ENCODE assay signal across 1 cellular context in the genomic region with DNA sequence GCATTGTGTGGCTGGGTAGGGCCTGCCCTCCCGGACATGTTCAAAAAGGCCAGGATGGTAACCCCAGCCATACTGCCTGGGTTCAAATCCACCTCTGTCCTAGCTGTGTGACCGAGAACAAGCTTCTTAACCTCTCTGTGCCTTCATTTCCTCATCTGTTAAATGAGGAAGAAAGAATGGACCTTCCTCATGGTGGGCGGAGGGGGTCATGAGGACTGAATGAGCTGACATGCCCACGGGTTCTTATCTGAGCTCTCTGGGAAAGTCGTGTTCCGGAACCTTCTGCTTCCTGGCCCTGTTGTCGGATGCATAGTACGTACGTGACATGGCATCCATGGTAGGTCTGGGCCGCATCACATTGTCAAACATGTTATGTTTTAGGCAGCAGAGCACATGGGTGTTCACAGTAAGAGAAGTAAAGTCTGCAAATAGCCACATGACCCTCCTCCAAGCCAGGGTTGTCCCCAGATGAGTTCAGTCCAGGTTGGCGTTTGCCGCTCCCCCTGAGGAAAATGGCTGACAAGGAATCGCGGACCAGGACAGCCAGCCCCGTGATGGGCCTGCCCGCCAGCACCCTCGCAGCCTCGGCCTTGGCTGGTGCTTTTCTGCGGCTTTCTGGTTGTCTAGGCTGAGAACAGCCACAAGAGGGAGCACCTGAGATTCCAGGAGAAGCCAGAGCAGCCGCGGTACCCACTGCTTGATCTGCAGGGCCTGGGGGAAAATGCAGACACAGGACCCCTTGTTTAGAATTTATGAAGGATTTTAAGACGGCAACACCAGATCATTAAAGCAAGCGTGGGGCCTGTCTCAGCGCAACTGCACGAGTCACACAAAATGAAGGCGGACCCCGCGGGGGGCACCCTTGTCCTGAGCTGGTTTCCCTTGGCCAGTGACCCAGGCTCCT.
TF ChIP-seq lines count a peak whose summit lies in the region.

No MANE protein-coding gene starts in this region.

TF ChIP-seq in HepG2, 621 proteins besides CTCF, POLR2A, EP300 and RAD21 (continued from another document and continues in another):
- TF ChIP-seq, protein P1, sequence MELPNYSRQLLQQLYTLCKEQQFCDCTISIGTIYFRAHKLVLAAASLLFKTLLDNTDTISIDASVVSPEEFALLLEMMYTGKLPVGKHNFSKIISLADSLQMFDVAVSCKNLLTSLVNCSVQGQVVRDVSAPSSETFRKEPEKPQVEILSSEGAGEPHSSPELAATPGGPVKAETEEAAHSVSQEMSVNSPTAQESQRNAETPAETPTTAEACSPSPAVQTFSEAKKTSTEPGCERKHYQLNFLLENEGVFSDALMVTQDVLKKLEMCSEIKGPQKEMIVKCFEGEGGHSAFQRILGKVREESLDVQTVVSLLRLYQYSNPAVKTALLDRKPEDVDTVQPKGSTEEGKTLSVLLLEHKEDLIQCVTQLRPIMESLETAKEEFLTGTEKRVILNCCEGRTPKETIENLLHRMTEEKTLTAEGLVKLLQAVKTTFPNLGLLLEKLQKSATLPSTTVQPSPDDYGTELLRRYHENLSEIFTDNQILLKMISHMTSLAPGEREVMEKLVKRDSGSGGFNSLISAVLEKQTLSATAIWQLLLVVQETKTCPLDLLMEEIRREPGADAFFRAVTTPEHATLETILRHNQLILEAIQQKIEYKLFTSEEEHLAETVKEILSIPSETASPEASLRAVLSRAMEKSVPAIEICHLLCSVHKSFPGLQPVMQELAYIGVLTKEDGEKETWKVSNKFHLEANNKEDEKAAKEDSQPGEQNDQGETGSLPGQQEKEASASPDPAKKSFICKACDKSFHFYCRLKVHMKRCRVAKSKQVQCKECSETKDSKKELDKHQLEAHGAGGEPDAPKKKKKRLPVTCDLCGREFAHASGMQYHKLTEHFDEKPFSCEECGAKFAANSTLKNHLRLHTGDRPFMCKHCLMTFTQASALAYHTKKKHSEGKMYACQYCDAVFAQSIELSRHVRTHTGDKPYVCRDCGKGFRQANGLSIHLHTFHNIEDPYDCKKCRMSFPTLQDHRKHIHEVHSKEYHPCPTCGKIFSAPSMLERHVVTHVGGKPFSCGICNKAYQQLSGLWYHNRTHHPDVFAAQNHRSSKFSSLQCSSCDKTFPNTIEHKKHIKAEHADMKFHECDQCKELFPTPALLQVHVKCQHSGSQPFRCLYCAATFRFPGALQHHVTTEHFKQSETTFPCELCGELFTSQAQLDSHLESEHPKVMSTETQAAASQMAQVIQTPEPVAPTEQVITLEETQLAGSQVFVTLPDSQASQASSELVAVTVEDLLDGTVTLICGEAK (IDR thresholded peaks at IDR 0.05), result no peak
- TF ChIP-seq, protein P1 (CRISPR knock-in tag; IDR thresholded peaks at IDR 0.05), result no peak
- TF ChIP-seq, protein P2, sequence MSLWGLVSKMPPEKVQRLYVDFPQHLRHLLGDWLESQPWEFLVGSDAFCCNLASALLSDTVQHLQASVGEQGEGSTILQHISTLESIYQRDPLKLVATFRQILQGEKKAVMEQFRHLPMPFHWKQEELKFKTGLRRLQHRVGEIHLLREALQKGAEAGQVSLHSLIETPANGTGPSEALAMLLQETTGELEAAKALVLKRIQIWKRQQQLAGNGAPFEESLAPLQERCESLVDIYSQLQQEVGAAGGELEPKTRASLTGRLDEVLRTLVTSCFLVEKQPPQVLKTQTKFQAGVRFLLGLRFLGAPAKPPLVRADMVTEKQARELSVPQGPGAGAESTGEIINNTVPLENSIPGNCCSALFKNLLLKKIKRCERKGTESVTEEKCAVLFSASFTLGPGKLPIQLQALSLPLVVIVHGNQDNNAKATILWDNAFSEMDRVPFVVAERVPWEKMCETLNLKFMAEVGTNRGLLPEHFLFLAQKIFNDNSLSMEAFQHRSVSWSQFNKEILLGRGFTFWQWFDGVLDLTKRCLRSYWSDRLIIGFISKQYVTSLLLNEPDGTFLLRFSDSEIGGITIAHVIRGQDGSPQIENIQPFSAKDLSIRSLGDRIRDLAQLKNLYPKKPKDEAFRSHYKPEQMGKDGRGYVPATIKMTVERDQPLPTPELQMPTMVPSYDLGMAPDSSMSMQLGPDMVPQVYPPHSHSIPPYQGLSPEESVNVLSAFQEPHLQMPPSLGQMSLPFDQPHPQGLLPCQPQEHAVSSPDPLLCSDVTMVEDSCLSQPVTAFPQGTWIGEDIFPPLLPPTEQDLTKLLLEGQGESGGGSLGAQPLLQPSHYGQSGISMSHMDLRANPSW (CRISPR knock-in tag; IDR thresholded peaks at IDR 0.05; ENCODE audit: borderline replicate concordance), result no peak
- TF ChIP-seq ATF1 (CRISPR knock-in tag; IDR thresholded peaks at IDR 0.05) (no peak), WIZ (CRISPR knock-in tag; IDR thresholded peaks at IDR 0.05) (no peak), BRD4 (CRISPR knock-in tag; IDR thresholded peaks at IDR 0.05) (0 out of 2 replicates have a peak, but pooled peaks have one; percentile 54), RFX5 (IDR thresholded peaks at IDR 0.05; ENCODE audit: low read depth, low read length) (no peak), AKAP8 (CRISPR knock-in tag; IDR thresholded peaks at IDR 0.05) (no peak), KLF16 (CRISPR knock-in tag; IDR thresholded peaks at IDR 0.05) (peak in 1 of 2 experiments; percentile 51; a peak in 1 of 4 replicates), BRCA1 (CRISPR knock-in tag; IDR thresholded peaks at IDR 0.05) (no peak), FIP1L1 (IDR thresholded peaks at IDR 0.05; ENCODE audit: borderline replicate concordance, insufficient read depth, low read depth, low read length) (no peak), NFKB2 (CRISPR knock-in tag; IDR thresholded peaks at IDR 0.05; ENCODE audit: borderline replicate concordance) (no peak; the same call in 1 of the 2 replicates), ZNF737 (CRISPR knock-in tag; IDR thresholded peaks at IDR 0.05; ENCODE audit: borderline replicate concordance) (no peak), REL (CRISPR knock-in tag; conservative IDR thresholded peaks at IDR 0.05) (no peak), ZNF343 (CRISPR knock-in tag; IDR thresholded peaks at IDR 0.05) (no peak), ZSCAN30 (CRISPR knock-in tag; IDR thresholded peaks at IDR 0.05) (no peak), MLLT10 (CRISPR knock-in tag; IDR thresholded peaks at IDR 0.05) (no peak), ZNF501 (CRISPR knock-in tag; IDR thresholded peaks at IDR 0.05) (peak; percentile 80), ARNT2 (CRISPR knock-in tag; IDR thresholded peaks at IDR 0.05; ENCODE audit: low read depth) (no peak), PAF1 (CRISPR knock-in tag; IDR thresholded peaks at IDR 0.05) (no peak), ZNF678 (CRISPR knock-in tag; IDR thresholded peaks at IDR 0.05) (no peak), ZNF138 (CRISPR knock-in tag; IDR thresholded peaks at IDR 0.05; ENCODE audit: low read depth) (no peak), ZNF724P (CRISPR knock-in tag; IDR thresholded peaks at IDR 0.05; ENCODE audit: borderline replicate concordance) (0 out of 2 replicates have a peak, but pooled peaks have one; percentile 44), DNMT1 (CRISPR knock-in tag; IDR thresholded peaks at IDR 0.05) (no peak), CBX2 (IDR thresholded peaks at IDR 0.05; ENCODE audit: low read depth, low read length) (no peak), CBX2 (CRISPR knock-in tag; IDR thresholded peaks at IDR 0.05; ENCODE audit: low read depth) (no peak), SNRNP70 (IDR thresholded peaks at IDR 0.05; ENCODE audit: low read depth, low read length) (no peak), PAWR (CRISPR knock-in tag; IDR thresholded peaks at IDR 0.05; ENCODE audit: borderline replicate concordance) (no peak), ZFY (CRISPR knock-in tag; IDR thresholded peaks at IDR 0.05) (peak; percentile 35; the same call in 1 of the 2 replicates), ZBTB20 (CRISPR knock-in tag; IDR thresholded peaks at IDR 0.05; ENCODE audit: borderline replicate concordance, low read depth) (no peak), NRL (CRISPR knock-in tag; IDR thresholded peaks at IDR 0.05; ENCODE audit: borderline replicate concordance) (no peak), NR2C2 (CRISPR knock-in tag; IDR thresholded peaks at IDR 0.05; ENCODE audit: borderline replicate concordance) (no peak)
- TF ChIP-seq, protein P3, sequence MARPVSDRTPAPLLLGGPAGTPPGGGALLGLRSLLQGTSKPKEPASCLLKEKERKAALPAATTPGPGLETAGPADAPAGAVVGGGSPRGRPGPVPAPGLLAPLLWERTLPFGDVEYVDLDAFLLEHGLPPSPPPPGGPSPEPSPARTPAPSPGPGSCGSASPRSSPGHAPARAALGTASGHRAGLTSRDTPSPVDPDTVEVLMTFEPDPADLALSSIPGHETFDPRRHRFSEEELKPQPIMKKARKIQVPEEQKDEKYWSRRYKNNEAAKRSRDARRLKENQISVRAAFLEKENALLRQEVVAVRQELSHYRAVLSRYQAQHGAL (CRISPR knock-in tag; IDR thresholded peaks at IDR 0.05; ENCODE audit: not compliant biosample characterization), result no peak
- TF ChIP-seq, protein P4, sequence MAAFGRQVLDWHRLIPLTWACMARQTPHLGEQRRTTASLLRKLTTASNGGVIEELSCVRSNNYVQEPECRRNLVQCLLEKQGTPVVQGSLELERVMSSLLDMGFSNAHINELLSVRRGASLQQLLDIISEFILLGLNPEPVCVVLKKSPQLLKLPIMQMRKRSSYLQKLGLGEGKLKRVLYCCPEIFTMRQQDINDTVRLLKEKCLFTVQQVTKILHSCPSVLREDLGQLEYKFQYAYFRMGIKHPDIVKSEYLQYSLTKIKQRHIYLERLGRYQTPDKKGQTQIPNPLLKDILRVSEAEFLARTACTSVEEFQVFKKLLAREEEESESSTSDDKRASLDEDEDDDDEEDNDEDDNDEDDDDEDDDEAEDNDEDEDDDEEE (CRISPR knock-in tag; IDR thresholded peaks at IDR 0.05), result no peak
- TF ChIP-seq, protein P5, sequence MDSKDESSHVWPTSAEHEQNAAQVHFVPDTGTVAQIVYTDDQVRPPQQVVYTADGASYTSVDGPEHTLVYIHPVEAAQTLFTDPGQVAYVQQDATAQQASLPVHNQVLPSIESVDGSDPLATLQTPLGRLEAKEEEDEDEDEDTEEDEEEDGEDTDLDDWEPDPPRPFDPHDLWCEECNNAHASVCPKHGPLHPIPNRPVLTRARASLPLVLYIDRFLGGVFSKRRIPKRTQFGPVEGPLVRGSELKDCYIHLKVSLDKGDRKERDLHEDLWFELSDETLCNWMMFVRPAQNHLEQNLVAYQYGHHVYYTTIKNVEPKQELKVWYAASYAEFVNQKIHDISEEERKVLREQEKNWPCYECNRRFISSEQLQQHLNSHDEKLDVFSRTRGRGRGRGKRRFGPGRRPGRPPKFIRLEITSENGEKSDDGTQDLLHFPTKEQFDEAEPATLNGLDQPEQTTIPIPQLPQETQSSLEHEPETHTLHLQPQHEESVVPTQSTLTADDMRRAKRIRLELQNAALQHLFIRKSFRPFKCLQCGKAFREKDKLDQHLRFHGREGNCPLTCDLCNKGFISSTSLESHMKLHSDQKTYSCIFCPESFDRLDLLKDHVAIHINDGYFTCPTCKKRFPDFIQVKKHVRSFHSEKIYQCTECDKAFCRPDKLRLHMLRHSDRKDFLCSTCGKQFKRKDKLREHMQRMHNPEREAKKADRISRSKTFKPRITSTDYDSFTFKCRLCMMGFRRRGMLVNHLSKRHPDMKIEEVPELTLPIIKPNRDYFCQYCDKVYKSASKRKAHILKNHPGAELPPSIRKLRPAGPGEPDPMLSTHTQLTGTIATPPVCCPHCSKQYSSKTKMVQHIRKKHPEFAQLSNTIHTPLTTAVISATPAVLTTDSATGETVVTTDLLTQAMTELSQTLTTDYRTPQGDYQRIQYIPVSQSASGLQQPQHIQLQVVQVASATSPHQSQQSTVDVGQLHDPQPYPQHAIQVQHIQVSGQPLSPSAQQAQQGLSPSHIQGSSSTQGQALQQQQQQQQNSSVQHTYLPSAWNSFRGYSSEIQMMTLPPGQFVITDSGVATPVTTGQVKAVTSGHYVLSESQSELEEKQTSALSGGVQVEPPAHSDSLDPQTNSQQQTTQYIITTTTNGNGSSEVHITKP (CRISPR knock-in tag; IDR thresholded peaks at IDR 0.05; ENCODE audit: low read depth), result peak; percentile 32; the same call in 1 of the 2 replicates
- TF ChIP-seq, protein P6, sequence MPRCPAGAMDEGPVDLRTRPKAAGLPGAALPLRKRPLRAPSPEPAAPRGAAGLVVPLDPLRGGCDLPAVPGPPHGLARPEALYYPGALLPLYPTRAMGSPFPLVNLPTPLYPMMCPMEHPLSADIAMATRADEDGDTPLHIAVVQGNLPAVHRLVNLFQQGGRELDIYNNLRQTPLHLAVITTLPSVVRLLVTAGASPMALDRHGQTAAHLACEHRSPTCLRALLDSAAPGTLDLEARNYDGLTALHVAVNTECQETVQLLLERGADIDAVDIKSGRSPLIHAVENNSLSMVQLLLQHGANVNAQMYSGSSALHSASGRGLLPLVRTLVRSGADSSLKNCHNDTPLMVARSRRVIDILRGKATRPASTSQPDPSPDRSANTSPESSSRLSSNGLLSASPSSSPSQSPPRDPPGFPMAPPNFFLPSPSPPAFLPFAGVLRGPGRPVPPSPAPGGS (CRISPR knock-in tag; IDR thresholded peaks at IDR 0.05), result no peak
- TF ChIP-seq, protein P7, sequence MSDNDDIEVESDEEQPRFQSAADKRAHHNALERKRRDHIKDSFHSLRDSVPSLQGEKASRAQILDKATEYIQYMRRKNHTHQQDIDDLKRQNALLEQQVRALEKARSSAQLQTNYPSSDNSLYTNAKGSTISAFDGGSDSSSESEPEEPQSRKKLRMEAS (IDR thresholded peaks at IDR 0.05), result no peak
